In genomic region chr10:114432704-114433103, GRCh38 we compare ENCODE assay signal across 17 cellular contexts. TPM values are rescaled to one million over a fixed set of nuclear protein-coding genes. Genes with fewer than 3 reads are reported as not detected.
DNase-seq lines count a peak whose midpoint lies in the region; ATAC-seq and TF ChIP-seq lines count a peak whose summit lies in the region.
"Had no signal": no experiment of that assay in that cellular context is flagged by ENCODE, and none has a peak within 500 bp of the region (broad histone marks: within the 10 kb centered on the region; RNA-seq: fewer than 3 reads in every experiment).

No MANE protein-coding gene starts in this region.

- peaks cover 56% of the 10 kb centered on the region for H3K36me3 ChIP-seq in CD4-positive, CD25-positive, alpha-beta regulatory T cell (ENCODE audit: control insufficient read depth, insufficient read depth, low read length)
- H3K36me3 ChIP-seq in left lung = peaks cover 0 to 28% of the 10 kb centered on the region in 2 donors

- no peaks in the 10 kb centered on the region for H3K9me3 ChIP-seq in CD4-positive, CD25-positive, alpha-beta regulatory T cell (ENCODE audit: control insufficient read depth in 2 of 2, low read length in 2 of 2)
- no peaks in the 10 kb centered on the region for H3K9me3 ChIP-seq in left lung

- no peaks in the 10 kb centered on the region for H3K27me3 Mint-ChIP-seq in activated CD4-positive, alpha-beta T cell treated with anti-CD3 and anti-CD28 coated beads for 36 hours
- no peaks in the 10 kb centered on the region for H3K27me3 Mint-ChIP-seq in CD4-positive, CD25-positive, alpha-beta regulatory T cell
- H3K27me3 Mint-ChIP-seq: B cell, IgD-negative memory B cell had no signal

- DNase-seq in activated CD4-positive, alpha-beta T cell treated with anti-CD3 and anti-CD28 coated beads for 36 hours = no peak
- no peak for DNase-seq in activated CD4-positive, alpha-beta T cell treated with anti-CD3 and anti-CD28 coated beads, Interleukin-2, amount 50 U/mL, for 48 hours
- DNase-seq in CD4-positive, CD25-positive, alpha-beta regulatory T cell = no peak
- DNase-seq in ELR (ENCODE audit: low read depth) (peak; percentile 55), amniotic epithelial cell (ENCODE audit: low read depth) (peak; percentile 83), A172 (ENCODE audit: low spot score) (no peak), left lung (no peak), NCI-H446 (lab: John Stamatoyannopoulos, UW) (no peak)
- DNase-seq: 8988T, Karpas-422, NCI-H1105 treated with DMSO at 0.1 percent for 48 hours, NCI-H1694 treated with DMSO at 0.1 percent for 48 hours, NCI-H510A, NCI-H774 had no signal

- H3K27ac ChIP-seq in CD4-positive, CD25-positive, alpha-beta regulatory T cell (ENCODE audit: insufficient read depth, low read length, poor library complexity, severe bottlenecking) = no peak overlapping the region
- H3K27ac ChIP-seq in left lung = no peak overlapping the region

- no peaks in the 10 kb centered on the region for H3K4me1 Mint-ChIP-seq in activated CD4-positive, alpha-beta T cell treated with anti-CD3 and anti-CD28 coated beads for 36 hours
- peaks cover 0 to 6% (median 5%) of the 10 kb centered on the region in 4 donors for H3K4me1 Mint-ChIP-seq in CD4-positive, CD25-positive, alpha-beta regulatory T cell
- H3K4me1 Mint-ChIP-seq: B cell had no signal

- no peak for ATAC-seq in activated CD4-positive, alpha-beta T cell treated with anti-CD3 and anti-CD28 coated beads for 36 hours
- ATAC-seq in CD4-positive, CD25-positive, alpha-beta regulatory T cell (ENCODE audit: low read depth in 2 of 2) = no peak
- ATAC-seq in left lung = no peak
- ATAC-seq: Right ventricle myocardium inferior had no signal

- no peaks in the 10 kb centered on the region for H3K9me3 Mint-ChIP-seq in activated CD4-positive, alpha-beta T cell treated with anti-CD3 and anti-CD28 coated beads for 36 hours (ENCODE audit: low read depth)
- H3K9me3 Mint-ChIP-seq in CD4-positive, CD25-positive, alpha-beta regulatory T cell = peaks cover 0 to 3% (median 0%) of the 10 kb centered on the region in 7 donors
- H3K9me3 Mint-ChIP-seq: IgD-negative memory B cell had no signal

- intact Hi-C loops in activated CD4-positive, alpha-beta T cell treated with anti-CD3 and anti-CD28 coated beads for 36 hours (cut with DNase I, micrococcal nuclease) = no loop called here
- intact Hi-C loops in left lung (cut with DNase I) = loop anchor here in 1 of 2 donors (10.0 kb wide), 1 partner anchor 128 kb away; no protein-coding TSS in a partner anchor

- peaks cover 41% of the 10 kb centered on the region for H3K36me3 Mint-ChIP-seq in activated CD4-positive, alpha-beta T cell treated with anti-CD3 and anti-CD28 coated beads for 36 hours (ENCODE audit: low read depth)
- peaks cover 63% of the 10 kb centered on the region for H3K36me3 Mint-ChIP-seq in CD4-positive, CD25-positive, alpha-beta regulatory T cell

- POLR2A ChIA-PET in activated CD4-positive, alpha-beta T cell treated with anti-CD3 and anti-CD28 coated beads for 36 hours (lab: Charles Lee) = interaction anchor here (0.7 kb wide), 1 partner anchor 50 kb away, joined by 3 read pairs; no protein-coding TSS in a partner anchor

- H3K27ac Mint-ChIP-seq in activated CD4-positive, alpha-beta T cell treated with anti-CD3 and anti-CD28 coated beads for 36 hours = peak overlapping the region; percentile 34
- H3K27ac Mint-ChIP-seq in CD4-positive, CD25-positive, alpha-beta regulatory T cell = peak overlapping the region in 2 of 3 donors; percentile 34 to 49
- H3K27ac Mint-ChIP-seq: B cell, IgD-negative memory B cell had no signal

- CTCF ChIA-PET in activated CD4-positive, alpha-beta T cell treated with anti-CD3 and anti-CD28 coated beads for 36 hours (lab: Charles Lee) = interaction anchor here (1.0 to 1.2 kb wide), 3 partner anchors 22 to 262 kb away, joined by 3 to 4 read pairs (median 3); no protein-coding TSS in a partner anchor

- H3K4me1 ChIP-seq in CD4-positive, CD25-positive, alpha-beta regulatory T cell (ENCODE audit: control insufficient read depth, insufficient read depth, low read length, poor library complexity, severe bottlenecking) = no peaks in the 10 kb centered on the region
- H3K4me1 ChIP-seq in left lung = no peaks in the 10 kb centered on the region

- no peak overlapping the region for H3K4me3 ChIP-seq in CD4-positive, CD25-positive, alpha-beta regulatory T cell (ENCODE audit: low read depth, low read length)
- no peak overlapping the region for H3K4me3 ChIP-seq in left lung

- H3K4me3 Mint-ChIP-seq in activated CD4-positive, alpha-beta T cell treated with anti-CD3 and anti-CD28 coated beads for 36 hours = no peak overlapping the region
- no peak overlapping the region for H3K4me3 Mint-ChIP-seq in CD4-positive, CD25-positive, alpha-beta regulatory T cell
- H3K4me3 Mint-ChIP-seq: B cell, IgD-negative memory B cell had no signal

- TF ChIP-seq CTCF in left lung (IDR thresholded peaks at IDR 0.05) = no peak

- H3K27me3 ChIP-seq in CD4-positive, CD25-positive, alpha-beta regulatory T cell (ENCODE audit: control insufficient read depth, insufficient read depth, low read length) = no peaks in the 10 kb centered on the region
- H3K27me3 ChIP-seq in left lung = no peaks in the 10 kb centered on the region

RNA-seq across cellular contexts. Expression of gene AFAP1L2, which starts 28.4 kb away (rescaled TPM):
- 1 to 10 TPM; 1.4 to 2.0 TPM for total RNA-seq in activated CD4-positive, alpha-beta T cell treated with anti-CD3 and anti-CD28 coated beads for 36 hours
- 1.1 TPM for total RNA-seq in CD4-positive, CD25-positive, alpha-beta regulatory T cell
- polyA plus RNA-seq in CD4-positive, CD25-positive, alpha-beta regulatory T cell = 1 to 10 TPM; 2.6 to 4.6 (median 3.3) TPM
- 0.50 and 1.4 TPM in 2 replicates for total RNA-seq in A172 (2014; rRNA removed; shearing (Covaris generic))
- 1 to 10 TPM; 6.4 to 6.7 TPM for total RNA-seq in left lung

Comparison
In these comparisons a context has a peak if more than half of its experiments do, and no peak if none do; other contexts are left out.
1. DNase-seq: peak in ELR (single experiment) and amniotic epithelial cell (single experiment); none in activated CD4-positive, alpha-beta T cell treated with anti-CD3 and anti-CD28 coated beads for 36 hours (single experiment), activated CD4-positive, alpha-beta T cell treated with anti-CD3 and anti-CD28 coated beads, Interleukin-2, amount 50 U/mL, for 48 hours (0 of 2), CD4-positive, CD25-positive, alpha-beta regulatory T cell (0 of 3), A172 (single experiment), left lung (0 of 2) and NCI-H446 (0 of 2).